ENCODE assay signal across 8 cellular contexts in the genomic region with DNA sequence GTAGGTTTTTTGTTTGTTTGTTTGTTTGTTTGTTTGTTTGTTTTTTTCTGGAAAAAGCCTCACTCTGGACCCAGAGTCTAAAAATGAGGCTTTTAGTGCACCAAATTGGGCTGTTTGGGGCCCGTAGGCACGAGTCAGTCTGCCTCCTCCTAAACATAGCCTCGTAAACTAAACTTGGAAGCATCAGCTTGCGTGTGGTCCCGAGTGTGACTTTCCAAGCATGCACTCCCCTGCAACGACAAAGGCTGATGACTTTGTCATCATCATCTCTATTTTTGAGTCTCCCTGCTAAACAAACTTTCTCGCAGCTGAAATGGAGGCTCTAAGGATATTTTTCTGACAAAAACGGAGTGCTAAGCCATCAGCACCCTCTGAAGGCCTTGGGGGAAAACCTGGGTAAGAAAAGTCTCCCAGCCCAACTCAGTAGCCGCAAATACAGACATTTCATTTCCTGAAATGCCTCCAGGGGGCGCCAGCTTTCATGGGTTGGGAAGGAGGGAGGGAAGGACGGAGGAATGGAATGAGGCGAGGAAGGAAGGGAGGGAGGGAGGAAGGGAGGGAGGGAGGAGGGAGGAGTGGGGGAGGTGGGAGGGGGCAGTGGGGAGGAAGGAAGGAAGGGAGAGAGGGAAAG.
DNase-seq lines count a peak whose midpoint lies in the region; ATAC-seq, FAIRE-seq and TF ChIP-seq lines count a peak whose summit lies in the region.

No MANE protein-coding gene starts in this region.

- TF ChIP-seq EP300 in esophagus muscularis mucosa (IDR thresholded peaks at IDR 0.05), result no peak

- no peaks in the 10 kb centered on the region for H3K36me3 ChIP-seq in Loucy (ENCODE audit: insufficient read depth, low read length)
- H3K36me3 ChIP-seq in esophagus muscularis mucosa, result no peaks in the 10 kb centered on the region

- intact Hi-C loops in esophagus muscularis mucosa (cut with DNase I), result loop anchor here (2.0 to 5.0 kb wide), 2 partner anchors 219 to 247 kb away; no protein-coding TSS in a partner anchor

- H3K79me2 ChIP-seq in Loucy (ENCODE audit: insufficient read depth, low read length), result no peaks in the 10 kb centered on the region

- no peaks in the 10 kb centered on the region for H3K9me2 ChIP-seq in Loucy (replicated peaks; ENCODE audit: low read depth, low read length)

- H3K9me3 ChIP-seq in Loucy (ENCODE audit: insufficient read depth, low read depth, low read length) (no peaks in the 10 kb centered on the region), esophagus muscularis mucosa (no peaks in the 10 kb centered on the region)

- no peak overlapping the region for H3K9ac ChIP-seq in Loucy (ENCODE audit: low read depth, low read length, poor library complexity, severe bottlenecking)

- DNase-seq in NCI-H2081 (lab: John Stamatoyannopoulos, UW) (peak; percentile 58 to 74), NCI-H2081 treated with DMSO at 0.1 percent for 48 hours (lab: John Stamatoyannopoulos, UW) (no peak), esophagus muscularis mucosa (ENCODE audit: extremely low spot score) (no peak), mucosa of gallbladder (ENCODE audit: low spot score) (peak; percentile 71), urothelium cell line (ENCODE audit: low spot score) (peak; percentile 86)

- H3K4me1 ChIP-seq in Loucy (ENCODE audit: insufficient read depth, low read length, poor library complexity, severe bottlenecking) (peaks cover 6% of the 10 kb centered on the region), esophagus muscularis mucosa (peaks cover 13 to 85% (median 77%) of the 10 kb centered on the region in 4 donors)

- H3K27ac ChIP-seq in esophagus muscularis mucosa (replicated peaks in 1 of 4), result peak overlapping the region; percentile 73 to 82 (median 79)

- peak; percentile 56 for ATAC-seq in SK-N-SH treated with all-trans-retinoic acid at 6 μM for 48 hours
- ATAC-seq in HG03442 (IDR thresholded peaks at IDR 0.05; ENCODE audit: unreplicated experiment), result no peak

- no peak overlapping the region for H2AFZ ChIP-seq in Loucy (ENCODE audit: low read length)

- TF ChIP-seq CTCF in Loucy (conservative IDR thresholded peaks at IDR 0.05; ENCODE audit: low read length), result peak; percentile 66
- TF ChIP-seq CTCF in esophagus muscularis mucosa (IDR thresholded peaks at IDR 0.05), result peak; percentile 61 to 73 (median 64)

- H3K27me3 ChIP-seq in Loucy (ENCODE audit: insufficient read depth, low read length, poor library complexity, severe bottlenecking), result no peaks in the 10 kb centered on the region
- no peaks in the 10 kb centered on the region for H3K27me3 ChIP-seq in esophagus muscularis mucosa

- H3K4me3 ChIP-seq in Loucy (ENCODE audit: low read length, poor library complexity, severe bottlenecking), result no peak overlapping the region
- H3K4me3 ChIP-seq in esophagus muscularis mucosa, result no peak overlapping the region

- no peak for FAIRE-seq in urothelium cell line (lab: Jason Lieb, UNC)

- 13% methylated on average over 12 of the region's 12 CpGs for WGBS in esophagus muscularis mucosa

- no peaks in the 10 kb centered on the region for H3F3A ChIP-seq in Loucy (ENCODE audit: low read depth)

- H3K4me2 ChIP-seq in Loucy (ENCODE audit: low read depth, low read length, poor library complexity, severe bottlenecking), result no peak overlapping the region

- no peaks in the 10 kb centered on the region for H4K20me1 ChIP-seq in Loucy (ENCODE audit: insufficient read depth, low read length, poor library complexity, severe bottlenecking)

- no peak for TF ChIP-seq POLR2A in esophagus muscularis mucosa (IDR thresholded peaks at IDR 0.05; ENCODE audit: low read depth)

TF ChIP-seq in SK-N-SH treated with all-trans-retinoic acid at 6 μM for 48 hours, 23 proteins besides CTCF, POLR2A, EP300 and RAD21 (continues in another document):
- TF ChIP-seq RARB (CRISPR knock-in tag; IDR thresholded peaks at IDR 0.05), result no peak
- no peak for TF ChIP-seq ISL1 (CRISPR knock-in tag; IDR thresholded peaks at IDR 0.05)
- TF ChIP-seq GLIS3 (CRISPR knock-in tag; IDR thresholded peaks at IDR 0.05), result no peak
- no peak for TF ChIP-seq ARNTL (CRISPR knock-in tag; IDR thresholded peaks at IDR 0.05; ENCODE audit: borderline replicate concordance, low read depth)
- no peak for TF ChIP-seq TCF4 (CRISPR knock-in tag; IDR thresholded peaks at IDR 0.05; ENCODE audit: borderline replicate concordance)
- no peak for TF ChIP-seq ZNF8 (CRISPR knock-in tag; IDR thresholded peaks at IDR 0.05)
- no peak for TF ChIP-seq SNAI2 (CRISPR knock-in tag; IDR thresholded peaks at IDR 0.05)
- TF ChIP-seq CSDC2 (CRISPR knock-in tag; IDR thresholded peaks at IDR 0.05), result no peak
- TF ChIP-seq PATZ1 (CRISPR knock-in tag; IDR thresholded peaks at IDR 0.05; ENCODE audit: borderline replicate concordance), result no peak
- no peak for TF ChIP-seq TOX (CRISPR knock-in tag; IDR thresholded peaks at IDR 0.05; ENCODE audit: borderline replicate concordance)
- TF ChIP-seq PPARA (CRISPR knock-in tag; IDR thresholded peaks at IDR 0.05; ENCODE audit: borderline replicate concordance), result no peak
- TF ChIP-seq ZNF70 (CRISPR knock-in tag; IDR thresholded peaks at IDR 0.05), result no peak
- TF ChIP-seq, protein P1, sequence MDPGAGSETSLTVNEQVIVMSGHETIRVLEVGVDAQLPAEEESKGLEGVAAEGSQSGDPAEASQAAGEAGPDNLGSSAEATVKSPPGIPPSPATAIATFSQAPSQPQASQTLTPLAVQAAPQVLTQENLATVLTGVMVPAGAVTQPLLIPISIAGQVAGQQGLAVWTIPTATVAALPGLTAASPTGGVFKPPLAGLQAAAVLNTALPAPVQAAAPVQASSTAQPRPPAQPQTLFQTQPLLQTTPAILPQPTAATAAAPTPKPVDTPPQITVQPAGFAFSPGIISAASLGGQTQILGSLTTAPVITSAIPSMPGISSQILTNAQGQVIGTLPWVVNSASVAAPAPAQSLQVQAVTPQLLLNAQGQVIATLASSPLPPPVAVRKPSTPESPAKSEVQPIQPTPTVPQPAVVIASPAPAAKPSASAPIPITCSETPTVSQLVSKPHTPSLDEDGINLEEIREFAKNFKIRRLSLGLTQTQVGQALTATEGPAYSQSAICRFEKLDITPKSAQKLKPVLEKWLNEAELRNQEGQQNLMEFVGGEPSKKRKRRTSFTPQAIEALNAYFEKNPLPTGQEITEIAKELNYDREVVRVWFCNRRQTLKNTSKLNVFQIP (CRISPR knock-in tag; IDR thresholded peaks at IDR 0.05; ENCODE audit: borderline replicate concordance, low read depth), result no peak
- TF ChIP-seq OSR1 (CRISPR knock-in tag; IDR thresholded peaks at IDR 0.05), result no peak
- TF ChIP-seq BACH2 (CRISPR knock-in tag; IDR thresholded peaks at IDR 0.05; ENCODE audit: borderline replicate concordance), result no peak
- TF ChIP-seq CSRNP3 (CRISPR knock-in tag; IDR thresholded peaks at IDR 0.05), result no peak
- TF ChIP-seq TSHZ2 (CRISPR knock-in tag; IDR thresholded peaks at IDR 0.05), result no peak
- no peak for TF ChIP-seq ESRRG (CRISPR knock-in tag; IDR thresholded peaks at IDR 0.05)
- no peak for TF ChIP-seq ZFP30 (CRISPR knock-in tag; IDR thresholded peaks at IDR 0.05)

Comparison
In these comparisons a context has a peak if more than half of its experiments do, and no peak if none do; other contexts are left out.
1. DNase-seq: peak in NCI-H2081 (2 of 2), mucosa of gallbladder (single experiment) and urothelium cell line (single experiment); none in NCI-H2081 treated with DMSO at 0.1 percent for 48 hours (single experiment) and esophagus muscularis mucosa (single experiment).